Comparison of ENCODE assay signal across 4 cellular contexts in genomic region chr5:144994356-144994755, GRCh38.
DNase-seq lines count a peak whose midpoint lies in the region; ATAC-seq, FAIRE-seq and TF ChIP-seq lines count a peak whose summit lies in the region.
"Not testable (repeated sequence)": the region's sequence is repeated elsewhere in the genome, so short reads cannot be mapped to it uniquely, and the experiment has no call there.

No MANE protein-coding gene starts in this region.

- not testable (repeated sequence) for H3K36me3 Mint-ChIP-seq in WTC11

- not testable (repeated sequence) for H3K36me3 ChIP-seq in kidney (ENCODE audit: control insufficient read depth in 1 of 2, insufficient read depth in 2 of 2, low read length in 2 of 2); small intestine (ENCODE audit: control insufficient read depth in 2 of 2, insufficient read depth in 2 of 2, low read length in 2 of 2)

- H3K27me3 Mint-ChIP-seq in WTC11 (ENCODE audit: low read depth) = not testable (repeated sequence)

- CTCF ChIA-PET in WTC11 (lab: Charles Lee) = not testable (repeated sequence)

- H3K9me3 Mint-ChIP-seq in WTC11 = peaks cover 12% of the 10 kb centered on the region

- H3K4me1 Mint-ChIP-seq in WTC11 = not testable (repeated sequence)

- H3K27me3 ChIP-seq in small intestine (ENCODE audit: control insufficient read depth in 2 of 2, insufficient read depth in 2 of 2, low read length in 2 of 2) = not testable (repeated sequence)

- not testable (repeated sequence) for H3K9ac ChIP-seq in kidney (ENCODE audit: low read length in 2 of 2)

- TF ChIP-seq CTCF in WTC11 (IDR thresholded peaks at IDR 0.05); kidney (IDR thresholded peaks at IDR 0.05; ENCODE audit: borderline replicate concordance, extremely low read depth, insufficient read depth): not testable (repeated sequence)

- POLR2A ChIA-PET in WTC11 (lab: Charles Lee) = not testable (repeated sequence)

- H3K27ac Mint-ChIP-seq in WTC11 = not testable (repeated sequence)

- not testable (repeated sequence) for DNase-seq in WTC11 (ENCODE audit: low spot score); frontal cortex (ENCODE audit: low spot score in 2 of 2); kidney; small intestine

- H3K27ac ChIP-seq in kidney (ENCODE audit: low read depth in 2 of 2, low read length in 2 of 2); small intestine (ENCODE audit: low read depth in 1 of 2, low read length in 1 of 2): not testable (repeated sequence)

- H3K9me3 ChIP-seq in kidney (ENCODE audit: control insufficient read depth in 1 of 2, low read length in 2 of 2); small intestine (ENCODE audit: control insufficient read depth, low read depth): not testable (repeated sequence)

- intact Hi-C loops in kidney (cut with DNase I) = not testable (repeated sequence)

- H3K4me1 ChIP-seq in kidney (ENCODE audit: control insufficient read depth in 1 of 2, insufficient read depth in 1 of 2, low read depth in 1 of 2, low read length in 2 of 2); small intestine (ENCODE audit: control insufficient read depth in 2 of 2, insufficient read depth in 1 of 2, low read depth in 1 of 2, low read length in 1 of 2): not testable (repeated sequence)

- not testable (repeated sequence) for H3K4me3 Mint-ChIP-seq in WTC11

- not testable (repeated sequence) for ATAC-seq in WTC11

- H3K4me3 ChIP-seq in kidney (ENCODE audit: low read length in 2 of 2); small intestine (ENCODE audit: low read depth in 1 of 2, low read length in 2 of 2): not testable (repeated sequence)

- FAIRE-seq in frontal cortex (lab: Jason Lieb, UNC) (peak; percentile 80), kidney (lab: Jason Lieb, UNC) (peak; percentile 73), small intestine (lab: Jason Lieb, UNC) (peak; percentile 36)

TF ChIP-seq in WTC11, 78 proteins besides CTCF, POLR2A, EP300 and RAD21:
- TF ChIP-seq HMGA2 (CRISPR knock-in tag; IDR thresholded peaks at IDR 0.05) = peak; percentile 90
